Comparison of ENCODE assay signal across 12 cellular contexts in the genomic region with DNA sequence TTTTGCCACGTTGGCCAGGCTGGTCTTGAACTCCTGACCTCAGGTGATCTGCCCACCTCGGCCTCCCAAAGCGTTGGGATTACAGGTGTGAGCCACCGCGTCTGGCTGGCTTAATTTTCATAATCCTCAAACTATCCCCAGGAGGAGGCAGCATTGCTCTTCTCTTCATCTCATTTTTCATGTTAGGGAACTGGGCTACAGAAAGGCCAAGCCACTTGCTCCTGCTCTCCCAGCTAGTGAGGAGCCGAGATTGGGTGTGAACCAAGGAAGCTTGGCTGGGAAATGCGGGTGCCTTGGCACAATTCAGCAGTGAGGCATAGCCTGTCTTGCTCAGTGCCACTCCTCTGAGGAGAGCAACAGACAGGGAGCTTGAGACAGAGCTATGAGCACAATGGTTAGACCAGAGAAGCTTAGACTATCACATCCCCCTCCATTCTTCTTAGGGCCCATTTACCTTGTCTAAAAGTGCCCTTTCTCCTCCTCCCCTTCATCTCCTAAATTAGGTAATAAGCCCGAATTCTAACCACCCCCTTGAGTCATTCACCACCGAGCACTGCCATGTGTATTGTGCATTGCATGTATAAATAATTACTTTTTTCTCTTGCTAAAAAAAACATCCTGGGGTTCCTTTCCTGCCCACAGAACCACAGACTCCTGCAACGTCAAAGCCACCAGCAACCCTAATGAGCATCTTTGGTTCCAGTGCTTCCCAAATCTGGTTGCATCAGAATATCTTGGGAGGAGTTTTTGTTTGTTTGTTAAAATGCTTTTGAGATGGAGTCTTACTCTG. TPM values are rescaled to one million over a fixed set of nuclear protein-coding genes. Genes with fewer than 3 reads are reported as not detected.
A peak's percentile ranks its signal among the peaks of the same experiment; 100 is the strongest.
DNase-seq lines count a peak whose midpoint lies in the region; ATAC-seq and TF ChIP-seq lines count a peak whose summit lies in the region.
"Had no signal": no experiment of that assay in that cellular context is flagged by ENCODE, and none has a peak within 500 bp of the region (broad histone marks: within the 10 kb centered on the region; RNA-seq: fewer than 3 reads in every experiment).

No MANE protein-coding gene starts in this region.

- CTCF ChIA-PET in HEK293 (lab: Yijun Ruan, JAX) (interaction anchor here (0.6 to 4.6 kb wide), 8 partner anchors 32 to 152 kb away, joined by 3 to 55 read pairs (median 5); a partner anchor contains a TSS), Panc1 (lab: Charles Lee) (interaction anchor here (0.7 to 2.1 kb wide), 8 partner anchors 10 to 227 kb away, joined by 3 to 20 read pairs (median 4); a partner anchor contains a TSS)

- in situ Hi-C loops in Panc1 (cut with HindIII; ENCODE audit: low pct_unique_long_range_greater_than_20kb, low sequenced_read_pairs): no loop called here

- no peaks in the 10 kb centered on the region for H3K36me3 ChIP-seq in HEK293 (ENCODE audit: control insufficient read depth in 2 of 2, insufficient read depth in 1 of 2, low read length in 2 of 2)
- no peaks in the 10 kb centered on the region for H3K36me3 ChIP-seq in Panc1 (ENCODE audit: control insufficient read depth, insufficient read depth, low read length)
- no peaks in the 10 kb centered on the region for H3K36me3 ChIP-seq in hepatocyte (replicated peaks; ENCODE audit: insufficient read depth, low read depth)
- H3K36me3 ChIP-seq: breast epithelium, gastroesophageal sphincter, tibial artery had no signal

- no peak overlapping the region for H3K4me2 ChIP-seq in hepatocyte

- no peaks in the 10 kb centered on the region for H3K79me2 ChIP-seq in hepatocyte

- no TSS peak for BruUV-seq in Panc1 (replicated peaks; lab: Mats Ljungman, UMichigan)

- intact Hi-C loops in Panc1 (cut with micrococcal nuclease; ENCODE audit: unreplicated experiment): loop anchor here (5.0 kb wide), 1 partner anchor 46 kb away; no protein-coding TSS in a partner anchor

- POLR2A ChIA-PET in HEK293 (lab: Yijun Ruan, JAX) (no interaction called here), Panc1 (lab: Charles Lee) (no interaction called here)

- no peak for TF ChIP-seq CTCF in HEK293 (tag by site-specific recombination; IDR thresholded peaks at IDR 0.05)
- no peak for TF ChIP-seq CTCF in Panc1 (IDR thresholded peaks at IDR 0.05)
- TF ChIP-seq CTCF in hepatocyte (IDR thresholded peaks at IDR 0.05; ENCODE audit: poor library complexity): peak; percentile 15

- H4K20me1 ChIP-seq in hepatocyte (ENCODE audit: insufficient read depth, poor library complexity, severe bottlenecking): no peaks in the 10 kb centered on the region

- no peak overlapping the region for H2AFZ ChIP-seq in hepatocyte

- H3K27ac ChIP-seq in HEK293 (ENCODE audit: extremely low read depth, low read depth, low read length) (no peak overlapping the region), Panc1 (ENCODE audit: low read length) (no peak overlapping the region), hepatocyte (no peak overlapping the region)
- H3K27ac ChIP-seq: breast epithelium, gastroesophageal sphincter, tibial artery had no signal

- H3K27me3 ChIP-seq in Panc1 (ENCODE audit: control insufficient read depth, insufficient read depth, low read length) (no peaks in the 10 kb centered on the region), hepatocyte (no peaks in the 10 kb centered on the region)

- H3K4me3 ChIP-seq in HEK293 (ENCODE audit: low read depth, low read length): no peak overlapping the region
- no peak overlapping the region for H3K4me3 ChIP-seq in Panc1 (ENCODE audit: low read depth in 2 of 2, low read length in 2 of 2)
- no peak overlapping the region for H3K4me3 ChIP-seq in hepatocyte
- H3K4me3 ChIP-seq: breast epithelium, gastroesophageal sphincter, tibial artery had no signal

- H3K9me3 ChIP-seq in HEK293 (ENCODE audit: control insufficient read depth, insufficient read depth, low read depth, low read length) (no peaks in the 10 kb centered on the region), Panc1 (ENCODE audit: control insufficient read depth, insufficient read depth, low read depth, low read length) (no peaks in the 10 kb centered on the region), hepatocyte (ENCODE audit: low read depth) (no peaks in the 10 kb centered on the region)
- H3K9me3 ChIP-seq: breast epithelium, tibial artery had no signal

- WGBS in hepatocyte (ENCODE audit: low lambda C conversion rate, missing lambda C conversion rate): 81% methylated on average over 10 of the region's 10 CpGs

- H3K4me1 ChIP-seq in HEK293 (ENCODE audit: control insufficient read depth, insufficient read depth, low read length) (no peaks in the 10 kb centered on the region), Panc1 (ENCODE audit: control insufficient read depth, insufficient read depth, low read length) (no peaks in the 10 kb centered on the region), hepatocyte (ENCODE audit: insufficient read depth) (no peaks in the 10 kb centered on the region)
- H3K4me1 ChIP-seq: breast epithelium, gastroesophageal sphincter, tibial artery had no signal

- no peaks in the 10 kb centered on the region for H3K9me2 ChIP-seq in hepatocyte (replicated peaks; ENCODE audit: insufficient read depth)

- DNase-seq in DMS 273 (lab: John Stamatoyannopoulos, UW; ENCODE audit: unreplicated experiment): peak; percentile 71
- DNase-seq in DMS 273 treated with DMSO at 0.1 percent for 48 hours (lab: John Stamatoyannopoulos, UW): no peak
- DNase-seq in Panc1 (ENCODE audit: low read depth, low spot score): no peak
- no peak for DNase-seq in hepatocyte (ENCODE audit: low spot score)
- DNase-seq: activated CD4-positive, alpha-beta T cell treated with anti-CD3 and anti-CD28 coated beads, Interleukin-2, amount 50 U/mL, for 1 hour; tibial artery had no signal

- no peak for TF ChIP-seq POLR2A in GM18505 (IDR thresholded peaks at IDR 0.05; ENCODE audit: borderline replicate concordance, extremely low read depth, insufficient read depth, insufficient read length)

- peak; percentile 56 for ATAC-seq in Panc1
- ATAC-seq in GM18870 (IDR thresholded peaks at IDR 0.05; ENCODE audit: unreplicated experiment): no peak
- ATAC-seq in GM18505 (IDR thresholded peaks at IDR 0.05; ENCODE audit: unreplicated experiment): no peak
- ATAC-seq in HG03469 (IDR thresholded peaks at IDR 0.05; ENCODE audit: unreplicated experiment): no peak
- ATAC-seq: gastroesophageal sphincter had no signal

TF ChIP-seq in HEK293, 187 proteins besides CTCF, POLR2A, EP300 and RAD21:
- TF ChIP-seq, protein P1, sequence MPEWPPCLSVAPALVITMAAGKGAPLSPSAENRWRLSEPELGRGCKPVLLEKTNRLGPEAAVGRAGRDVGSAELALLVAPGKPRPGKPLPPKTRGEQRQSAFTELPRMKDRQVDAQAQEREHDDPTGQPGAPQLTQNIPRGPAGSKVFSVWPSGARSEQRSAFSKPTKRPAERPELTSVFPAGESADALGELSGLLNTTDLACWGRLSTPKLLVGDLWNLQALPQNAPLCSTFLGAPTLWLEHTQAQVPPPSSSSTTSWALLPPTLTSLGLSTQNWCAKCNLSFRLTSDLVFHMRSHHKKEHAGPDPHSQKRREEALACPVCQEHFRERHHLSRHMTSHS (tag by site-specific recombination; IDR thresholded peaks at IDR 0.05): no peak
- TF ChIP-seq ZNF292 (tag by site-specific recombination; IDR thresholded peaks at IDR 0.05; ENCODE audit: borderline replicate concordance, low read depth): no peak
- peak; percentile 33 for TF ChIP-seq ZNF654 (tag by site-specific recombination; IDR thresholded peaks at IDR 0.05; ENCODE audit: low read depth)
- no peak for TF ChIP-seq ZNF76 (tag by site-specific recombination; IDR thresholded peaks at IDR 0.05; ENCODE audit: borderline replicate concordance, low read depth)
- no peak for TF ChIP-seq PRDM1 (tag by site-specific recombination; IDR thresholded peaks at IDR 0.05)

RNA-seq across cellular contexts. Expression of a gene that starts 20.0 kb away (rescaled TPM):
- total RNA-seq in Panc1 (2021; ENCODE audit: unreplicated experiment): not detected
- not detected for polyA plus RNA-seq in Panc1 (2012; ENCODE audit: insufficient read length)
- total RNA-seq in hepatocyte: 0.20 and 0.80 TPM in 2 replicates
- 0.18 and 0.46 TPM in 2 replicates for polyA plus RNA-seq in hepatocyte

RNA-seq across cellular contexts. Expression of a gene that starts 32.0 kb away (rescaled TPM):
- total RNA-seq in Panc1 (2021; ENCODE audit: unreplicated experiment): not detected
- polyA plus RNA-seq in Panc1 (2012; ENCODE audit: insufficient read length): not detected
- not detected in 2 replicates for total RNA-seq in hepatocyte
- polyA plus RNA-seq in hepatocyte: not detected in 2 replicates
- total RNA-seq: breast epithelium, gastroesophageal sphincter had no signal

RNA-seq across cellular contexts. Expression of a gene that starts 55.6 kb away (rescaled TPM):
- not detected for total RNA-seq in Panc1 (2021; ENCODE audit: unreplicated experiment)
- not detected for polyA plus RNA-seq in Panc1 (2012; ENCODE audit: insufficient read length)
- 1.3 TPM in 1 of 2 replicates, not detected in the other for total RNA-seq in hepatocyte
- 0.39 TPM in 1 of 2 replicates, not detected in the other for polyA plus RNA-seq in hepatocyte
- total RNA-seq: breast epithelium, gastroesophageal sphincter had no signal
